Comparison of ENCODE assay signal across 1 cellular context in genomic region chr17:29176500-29177351, GRCh38.
TF ChIP-seq lines count a peak whose summit lies in the region.

No MANE protein-coding gene starts in this region.

TF ChIP-seq in SK-N-SH, 30 proteins besides CTCF, POLR2A, EP300 and RAD21 (continued from another document):
- no peak for TF ChIP-seq POLR2AphosphoS5 (IDR thresholded peaks at IDR 0.05; ENCODE audit: low read depth, low read length)
- no peak for TF ChIP-seq USF2 (IDR thresholded peaks at IDR 0.05; ENCODE audit: borderline replicate concordance, low read depth, low read length)
- no peak for TF ChIP-seq TAF1 (IDR thresholded peaks at IDR 0.05; ENCODE audit: borderline replicate concordance, low read depth, low read length)
- TF ChIP-seq MXI1 (IDR thresholded peaks at IDR 0.05; ENCODE audit: low read depth, low read length), result 0 out of 2 replicates have a peak, but pooled peaks have one; percentile 23
- TF ChIP-seq FOXM1 (IDR thresholded peaks at IDR 0.05; ENCODE audit: low read depth), result no peak
- TF ChIP-seq IRF3 (IDR thresholded peaks at IDR 0.05; ENCODE audit: low read depth, low read length), result no peak
- no peak for TF ChIP-seq ZBTB33 (IDR thresholded peaks at IDR 0.05; ENCODE audit: borderline replicate concordance, low read depth)
